Comparison of ENCODE assay signal across 18 cellular contexts in genomic region chr5:65871182-65871581, GRCh38. TPM values are rescaled to one million over a fixed set of nuclear protein-coding genes. Genes with fewer than 3 reads are reported as not detected.
DNase-seq lines count a peak whose midpoint lies in the region; ATAC-seq, FAIRE-seq and TF ChIP-seq lines count a peak whose summit lies in the region.
"Had no signal": no experiment of that assay in that cellular context is flagged by ENCODE, and none has a peak within 500 bp of the region (broad histone marks: within the 10 kb centered on the region; RNA-seq: fewer than 3 reads in every experiment).

No MANE protein-coding gene starts in this region.

- WGBS in psoas muscle, 3 donors, result 63 to 76% (median 73%) methylated on average over 5 of the region's 5 CpGs

- no peaks in the 10 kb centered on the region for H3K36me3 ChIP-seq in astrocyte (ENCODE audit: insufficient read depth, low read length)
- H3K36me3 ChIP-seq in keratinocyte (ENCODE audit: control insufficient read depth in 2 of 2, extremely low read depth in 1 of 2, insufficient read depth in 2 of 2, low read length in 2 of 2), result no peaks in the 10 kb centered on the region
- H3K36me3 ChIP-seq in psoas muscle (ENCODE audit: insufficient read depth in 1 of 2, low read depth in 1 of 2), result no peaks in the 10 kb centered on the region
- H3K36me3 ChIP-seq: ascending aorta, BE2C, prostate gland had no signal

- dilution Hi-C loops in keratinocyte (cut with MboI; ENCODE audit: extremely low pct_ligation_motif_present, low sequenced_read_pairs), result no loop called here

- H3K9ac ChIP-seq in astrocyte (ENCODE audit: low read length) (no peak overlapping the region), keratinocyte (ENCODE audit: control insufficient read depth, extremely low read depth, insufficient read depth, low read length) (no peak overlapping the region)

- intact Hi-C loops in head of caudate nucleus (cut with DNase I), result no loop called here
- intact Hi-C loops in psoas muscle (cut with DNase I), result no loop called here

- H3K4me3 ChIP-seq in AG10803 (ENCODE audit: low read length) (no peak overlapping the region), astrocyte (ENCODE audit: insufficient read depth, low read depth, low read length) (no peak overlapping the region), keratinocyte (ENCODE audit: control insufficient read depth in 2 of 3, extremely low read depth in 1 of 3, insufficient read depth in 2 of 3, low read depth in 1 of 3, low read length in 3 of 3) (no peak overlapping the region), psoas muscle (no peak overlapping the region)
- H3K4me3 ChIP-seq: ascending aorta, GM12878, prostate gland, testis had no signal

- H3K27ac Mint-ChIP-seq in astrocyte (ENCODE audit: unreplicated experiment), result no peak overlapping the region

- no peak overlapping the region for H3K4me3 Mint-ChIP-seq in astrocyte (ENCODE audit: unreplicated experiment)

- no peak for TF ChIP-seq CTCF in AG10803 (conservative IDR thresholded peaks at IDR 0.05; ENCODE audit: low read length)
- TF ChIP-seq CTCF in astrocyte (IDR thresholded peaks at IDR 0.05; ENCODE audit: insufficient read depth, low read depth, low read length), result no peak
- no peak for TF ChIP-seq CTCF in keratinocyte (optimal IDR thresholded peaks at IDR 0.05 in 1 of 3, IDR thresholded peaks at IDR 0.05 in 1 of 3, conservative IDR thresholded peaks at IDR 0.05 in 1 of 3; ENCODE audit: extremely low read depth in 1 of 3, insufficient read depth in 2 of 3, low read length in 3 of 3)
- TF ChIP-seq CTCF in psoas muscle (IDR thresholded peaks at IDR 0.05), result no peak

- H3K79me2 ChIP-seq in astrocyte (ENCODE audit: insufficient read depth, low read length), result no peaks in the 10 kb centered on the region
- no peaks in the 10 kb centered on the region for H3K79me2 ChIP-seq in keratinocyte (ENCODE audit: control insufficient read depth, insufficient read depth, low read length)

- H3K9me3 ChIP-seq in astrocyte (ENCODE audit: insufficient read depth, low read depth, low read length), result no peaks in the 10 kb centered on the region
- no peaks in the 10 kb centered on the region for H3K9me3 ChIP-seq in keratinocyte (ENCODE audit: control insufficient read depth, low read depth, low read length)
- no peaks in the 10 kb centered on the region for H3K9me3 ChIP-seq in psoas muscle
- H3K9me3 ChIP-seq: ascending aorta, BE2C, prostate gland, testis had no signal

- DNase-seq in AG10803 (ENCODE audit: low read depth) (peak; percentile 85), astrocyte (ENCODE audit: low read depth) (peak; percentile 87), keratinocyte (ENCODE audit: low read depth, low spot score) (no peak), head of caudate nucleus (no peak), AML-193 (lab: John Stamatoyannopoulos, UW) (no peak), psoas muscle (no peak), HK-2 (ENCODE audit: unreplicated experiment) (no peak)
- DNase-seq: activated CD4-positive, alpha-beta T cell treated with anti-CD3 and anti-CD28 coated beads, Interleukin-2, amount 50 U/mL, for 48 hours; BE2C; DND-41; effector memory CD4-positive, alpha-beta T cell; NCI-H187; testis had no signal

- no peak overlapping the region for H2AFZ ChIP-seq in astrocyte (ENCODE audit: low read depth, low read length)
- H2AFZ ChIP-seq in keratinocyte (ENCODE audit: control insufficient read depth, low read length), result no peak overlapping the region

- peaks cover 18% of the 10 kb centered on the region for H3K4me1 ChIP-seq in astrocyte (ENCODE audit: insufficient read depth, low read length)
- H3K4me1 ChIP-seq in keratinocyte (ENCODE audit: control insufficient read depth, extremely low read depth, insufficient read depth, low read length), result peaks cover 22% of the 10 kb centered on the region
- H3K4me1 ChIP-seq in psoas muscle, result peaks cover 8% of the 10 kb centered on the region
- H3K4me1 ChIP-seq: ascending aorta, BE2C, prostate gland, testis had no signal

- H3K27me3 Mint-ChIP-seq in astrocyte (ENCODE audit: low read depth, unreplicated experiment), result no peaks in the 10 kb centered on the region

- TF ChIP-seq RAD21 in Ishikawa (IDR thresholded peaks at IDR 0.05; ENCODE audit: low read depth), result no peak

- no peak for TF ChIP-seq EP300 in Ishikawa (IDR thresholded peaks at IDR 0.05; ENCODE audit: borderline replicate concordance)

- H3K4me1 Mint-ChIP-seq in astrocyte (ENCODE audit: low read depth, unreplicated experiment), result peaks cover 25% of the 10 kb centered on the region

- no peak for ATAC-seq in psoas muscle
- ATAC-seq: GM12878, Right ventricle myocardium inferior had no signal

- peak; percentile 32 for FAIRE-seq in astrocyte (lab: Jason Lieb, UNC)
- peak; percentile 29 for FAIRE-seq in keratinocyte (lab: Jason Lieb, UNC)
- FAIRE-seq: GM12878 had no signal

- H3K27me3 ChIP-seq in astrocyte (ENCODE audit: insufficient read depth, low read length) (no peaks in the 10 kb centered on the region), keratinocyte (ENCODE audit: control insufficient read depth, extremely low read depth, insufficient read depth, low read length) (no peaks in the 10 kb centered on the region), psoas muscle (ENCODE audit: insufficient read depth in 3 of 3, low read length in 2 of 3) (no peaks in the 10 kb centered on the region)
- H3K27me3 ChIP-seq: ascending aorta, BE2C, testis had no signal

- H4K20me1 ChIP-seq in astrocyte (ENCODE audit: insufficient read depth, low read length), result no peaks in the 10 kb centered on the region
- no peaks in the 10 kb centered on the region for H4K20me1 ChIP-seq in keratinocyte (ENCODE audit: control insufficient read depth, extremely low read depth, insufficient read depth, low read length)

- H3K9me3 Mint-ChIP-seq in astrocyte (ENCODE audit: unreplicated experiment), result no peaks in the 10 kb centered on the region

- no peaks in the 10 kb centered on the region for H3K36me3 Mint-ChIP-seq in astrocyte (ENCODE audit: low read depth, unreplicated experiment)

- H3K27ac ChIP-seq in astrocyte (ENCODE audit: low read depth, low read length) (peak overlapping the region; percentile 59), keratinocyte (ENCODE audit: control insufficient read depth, insufficient read depth, low read length) (peak overlapping the region; percentile 62), psoas muscle (no peak overlapping the region)
- H3K27ac ChIP-seq: ascending aorta, prostate gland, testis had no signal

- H3K4me2 ChIP-seq in astrocyte (ENCODE audit: low read length), result no peak overlapping the region
- H3K4me2 ChIP-seq in keratinocyte (ENCODE audit: control insufficient read depth, extremely low read depth, insufficient read depth, low read depth, low read length), result peak overlapping the region; percentile 29

- H3K9me1 ChIP-seq in keratinocyte (ENCODE audit: control insufficient read depth, extremely low read depth, insufficient read depth, low read length), result no peaks in the 10 kb centered on the region

TF ChIP-seq in Ishikawa, 13 proteins besides CTCF, POLR2A, EP300 and RAD21:
- TF ChIP-seq REST (IDR thresholded peaks at IDR 0.05; ENCODE audit: low read depth) (no peak), YY1 (IDR thresholded peaks at IDR 0.05; ENCODE audit: low read depth) (no peak), FOXM1 (IDR thresholded peaks at IDR 0.05; ENCODE audit: borderline replicate concordance, low read depth) (no peak), CEBPB (IDR thresholded peaks at IDR 0.05) (no peak), TEAD4 (IDR thresholded peaks at IDR 0.05) (0 out of 2 replicates have a peak, but pooled peaks have one; percentile 14), TAF1 (IDR thresholded peaks at IDR 0.05; ENCODE audit: low read depth) (no peak)
TF ChIP-seq in Ishikawa: peak in this region for 1.

RNA-seq across cellular contexts. Expression of gene ERBIN, which starts 55.2 kb away (rescaled TPM):
- total RNA-seq in astrocyte, result 80.8 and 83.4 TPM in 2 replicates
- polyA plus RNA-seq in keratinocyte, result 18.6 to 30.6 TPM (median 24.5 TPM) in 3 replicates
- 158 TPM for polyA plus RNA-seq in keratinocyte (2011; ENCODE audit: low read depth)
- 11.0 and 23.4 TPM in 2 replicates for polyA plus RNA-seq in keratinocyte (2011; cell fraction: cytosol; rRNA removed)
- polyA plus RNA-seq in keratinocyte (2011; cell fraction: nucleus; rRNA removed), result 21.7 and 29.6 TPM in 2 replicates
- 23.8 and 36.9 TPM in 2 replicates for polyA plus RNA-seq in keratinocyte (2012; ENCODE audit: low replicate concordance)
- 14.6 to 72.4 TPM (median 34.0 TPM) in 3 replicates for polyA minus RNA-seq in keratinocyte
- polyA minus RNA-seq in keratinocyte (2011; cell fraction: cytosol; rRNA and poly(A)+ RNA removed), result 51.6 TPM
- 66.5 and 115 TPM in 2 replicates for polyA minus RNA-seq in keratinocyte (2011; cell fraction: nucleus; rRNA and poly(A)+ RNA removed)
- 10 to 100 TPM; 28.8 to 56.6 (median 45.6) TPM for total RNA-seq in psoas muscle
- 10 to 100 TPM in 2 of 3 donors, 1 to 10 TPM in 1; 8.3 to 17.6 (median 10.1) TPM for polyA plus RNA-seq in psoas muscle

Comparison
In these comparisons a context has a peak if more than half of its experiments do, and no peak if none do; other contexts are left out.
1. DNase-seq: peak in AG10803 (single experiment) and astrocyte (single experiment); none in keratinocyte (single experiment), head of caudate nucleus (0 of 42), AML-193 (0 of 2), psoas muscle (0 of 2) and HK-2 (single experiment).